In the genomic region with DNA sequence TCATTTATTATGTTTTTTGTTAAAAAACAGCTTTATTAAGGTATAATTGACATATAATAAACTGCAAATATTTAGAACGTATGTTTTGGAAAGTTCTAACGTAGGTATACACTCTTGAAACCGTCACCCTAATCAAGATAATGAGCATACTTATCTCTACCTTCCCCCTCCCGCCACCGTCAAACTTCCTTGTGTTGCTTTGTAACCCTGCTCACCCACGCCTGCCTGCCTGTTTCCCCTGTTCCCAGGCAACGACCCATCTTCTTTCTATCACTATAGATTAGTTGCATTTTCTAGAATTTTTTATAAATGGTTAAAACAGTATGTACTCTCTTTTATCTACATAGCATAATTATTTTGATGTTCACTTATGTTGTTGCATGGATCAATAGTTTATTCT, we compare ENCODE assay signal across 17 cellular contexts.
"Had no signal": no experiment of that assay in that cellular context is flagged by ENCODE, and none has a peak within 500 bp of the region (broad histone marks: within the 10 kb centered on the region; RNA-seq: fewer than 3 reads in every experiment).

No MANE protein-coding gene starts in this region.

- H3K4me1 ChIP-seq: esophagus muscularis mucosa, gastrocnemius medialis, right atrium auricular region had no signal

- H3K9me3 ChIP-seq: esophagus muscularis mucosa, gastrocnemius medialis, neutrophil, right atrium auricular region, sigmoid colon had no signal

- DNase-seq: effector memory CD4-positive, alpha-beta T cell; gastrocnemius medialis; left cardiac atrium; left ventricle myocardium superior; naive thymus-derived CD8-positive, alpha-beta T cell; sigmoid colon; stimulated activated CD4-positive, alpha-beta T cell treated with anti-CD3 and anti-CD28 coated beads, Interleukin-12 subunit alpha, Interleukin-12 subunit beta, amount 100 ng/mL, for 4 hours; stimulated activated CD4-positive, alpha-beta T cell treated with anti-CD3 and anti-CD28 coated beads, Interleukin-2, amount 100 ng/mL, for 48 hours; stimulated activated naive CD4-positive, alpha-beta T cell treated with Interleukin-2 at 50 U/mL for 16 hours; trophoblast cell had no signal

- FAIRE-seq: keratinocyte had no signal

- H3K27ac ChIP-seq: epithelial cell of prostate, esophagus muscularis mucosa, gastrocnemius medialis, neutrophil, right atrium auricular region, sigmoid colon, skin epidermis had no signal

- H3K4me3 ChIP-seq: esophagus muscularis mucosa, gastrocnemius medialis, lung, right atrium auricular region, sigmoid colon, skin epidermis had no signal

- H3K36me3 ChIP-seq: esophagus muscularis mucosa, gastrocnemius medialis, neutrophil, right atrium auricular region, sigmoid colon had no signal

- H3K36me3 Mint-ChIP-seq: naive thymus-derived CD8-positive, alpha-beta T cell had no signal

- H3K4me3 Mint-ChIP-seq: naive thymus-derived CD8-positive, alpha-beta T cell had no signal

- H3K9me3 Mint-ChIP-seq: naive thymus-derived CD8-positive, alpha-beta T cell had no signal

- H3K27me3 ChIP-seq: esophagus muscularis mucosa, gastrocnemius medialis, neutrophil, right atrium auricular region, sigmoid colon had no signal

- ATAC-seq: gastrocnemius medialis; left cardiac atrium; left ventricle myocardium superior; naive thymus-derived CD8-positive, alpha-beta T cell had no signal

- H3K27ac Mint-ChIP-seq: naive thymus-derived CD8-positive, alpha-beta T cell had no signal
